11 cellular contexts compared by ENCODE assay signal in the genomic region with DNA sequence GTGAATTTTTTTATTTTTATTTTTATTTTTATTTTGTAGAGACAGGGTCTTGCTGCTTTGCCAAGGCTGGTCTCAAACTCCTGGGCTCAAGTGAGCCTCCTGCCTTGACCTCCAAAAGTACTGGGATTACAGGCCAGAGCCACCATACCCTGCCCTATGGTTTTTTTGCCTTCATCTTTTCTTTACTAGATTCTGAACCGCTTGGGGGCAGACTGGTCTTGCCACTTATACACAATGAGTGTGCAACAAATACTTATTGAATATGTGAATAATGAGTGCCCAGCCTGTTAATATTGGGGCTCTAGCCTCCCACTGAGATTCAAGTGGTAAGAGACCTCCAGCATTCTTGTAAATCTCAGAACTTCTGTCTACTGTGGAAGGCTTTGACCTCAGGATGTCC. TPM values are rescaled to one million over a fixed set of nuclear protein-coding genes. Genes with fewer than 3 reads are reported as not detected.
DNase-seq lines count a peak whose midpoint lies in the region; ATAC-seq and TF ChIP-seq lines count a peak whose summit lies in the region.
"Had no signal": no experiment of that assay in that cellular context is flagged by ENCODE, and none has a peak within 500 bp of the region (broad histone marks: within the 10 kb centered on the region; RNA-seq: fewer than 3 reads in every experiment).

No MANE protein-coding gene starts in this region.

- H3K27me3 Mint-ChIP-seq in activated T-cell treated with anti-CD3 and anti-CD28 coated beads, Interleukin-2, amount 50 U/mL, for 24 hours = no peaks in the 10 kb centered on the region
- H3K27me3 Mint-ChIP-seq in activated CD8-positive, alpha-beta T cell treated with anti-CD3 and anti-CD28 coated beads for 36 hours = no peaks in the 10 kb centered on the region

- H3K4me1 Mint-ChIP-seq in activated T-cell treated with anti-CD3 and anti-CD28 coated beads, Interleukin-2, amount 50 U/mL, for 24 hours (ENCODE audit: low read depth) = peaks cover 79% of the 10 kb centered on the region
- peaks cover 58% of the 10 kb centered on the region for H3K4me1 Mint-ChIP-seq in activated CD8-positive, alpha-beta T cell treated with anti-CD3 and anti-CD28 coated beads for 36 hours (ENCODE audit: low read depth)

- peak overlapping the region; percentile 98 for H3K27ac Mint-ChIP-seq in activated T-cell treated with anti-CD3 and anti-CD28 coated beads, Interleukin-2, amount 50 U/mL, for 24 hours
- H3K27ac Mint-ChIP-seq in activated CD8-positive, alpha-beta T cell treated with anti-CD3 and anti-CD28 coated beads for 36 hours = peak overlapping the region; percentile 98

- H3K4me3 ChIP-seq in esophagus (ENCODE audit: low read depth in 1 of 2, low read length in 2 of 2) = peak overlapping the region in 1 of 2 donors; percentile 25
- H3K4me3 ChIP-seq in thymus (ENCODE audit: low read length) = no peak overlapping the region
- no peak overlapping the region for H3K4me3 ChIP-seq in left lung

- no peak for ATAC-seq in activated CD8-positive, alpha-beta T cell treated with anti-CD3 and anti-CD28 coated beads for 36 hours
- ATAC-seq in left lung (no peak), Right ventricle myocardium inferior (no peak)

- H3K4me1 ChIP-seq in esophagus (ENCODE audit: control insufficient read depth in 2 of 2, insufficient read depth in 2 of 2, low read length in 1 of 2) (peaks cover 3 to 14% of the 10 kb centered on the region in 2 donors), thymus (ENCODE audit: control insufficient read depth, insufficient read depth, low read length) (peaks cover 17% of the 10 kb centered on the region), left lung (peaks cover 16 to 44% of the 10 kb centered on the region in 2 donors)

- no peak for DNase-seq in activated T-cell treated with anti-CD3 and anti-CD28 coated beads, Interleukin-2, amount 50 U/mL, for 24 hours
- DNase-seq in activated T-cell treated with anti-CD3 and anti-CD28 coated beads for 4 hours (no peak), left lung (no peak), Right ventricle myocardium inferior (ENCODE audit: missing footprints) (no peak), NCI-H146 (lab: John Stamatoyannopoulos, UW) (no peak)
- DNase-seq in activated CD8-positive, alpha-beta T cell treated with anti-CD3 and anti-CD28 coated beads for 36 hours = peak; percentile 34
- DNase-seq: ACHN; effector CD8-positive, alpha-beta T cell; NCI-H510A had no signal

- H3K27ac ChIP-seq in esophagus (ENCODE audit: low read depth in 2 of 2, low read length in 1 of 2) (peak overlapping the region; percentile 71 to 74), thymus (ENCODE audit: low read depth) (peak overlapping the region; percentile 33), left lung (peak overlapping the region in 1 of 2 donors; percentile 4)

- H3K9me3 ChIP-seq in esophagus (ENCODE audit: control insufficient read depth in 2 of 2, insufficient read depth in 1 of 2, low read depth in 1 of 2, low read length in 1 of 2) = no peaks in the 10 kb centered on the region
- no peaks in the 10 kb centered on the region for H3K9me3 ChIP-seq in thymus (ENCODE audit: control insufficient read depth)
- H3K9me3 ChIP-seq in left lung = no peaks in the 10 kb centered on the region

- H3K9me3 Mint-ChIP-seq in activated T-cell treated with anti-CD3 and anti-CD28 coated beads, Interleukin-2, amount 50 U/mL, for 24 hours = no peaks in the 10 kb centered on the region
- no peaks in the 10 kb centered on the region for H3K9me3 Mint-ChIP-seq in activated CD8-positive, alpha-beta T cell treated with anti-CD3 and anti-CD28 coated beads for 36 hours

- CTCF ChIA-PET in activated CD8-positive, alpha-beta T cell treated with anti-CD3 and anti-CD28 coated beads for 36 hours (lab: Charles Lee) = interaction anchor here (0.8 to 3.4 kb wide), 11 partner anchors 9 to 172 kb away, joined by 3 to 9 read pairs (median 4); no protein-coding TSS in a partner anchor

- intact Hi-C loops in activated CD8-positive, alpha-beta T cell treated with anti-CD3 and anti-CD28 coated beads for 36 hours (cut with micrococcal nuclease) = loop anchor here (5.0 to 10.0 kb wide), 4 partner anchors 109 to 339 kb away; no protein-coding TSS in a partner anchor
- intact Hi-C loops in left lung (cut with DNase I) (no loop called here), Right ventricle myocardium inferior (cut with DNase I) (loop anchor here (10.0 kb wide), 2 partner anchors 136 to 144 kb away; no protein-coding TSS in a partner anchor)

- H3K36me3 Mint-ChIP-seq in activated T-cell treated with anti-CD3 and anti-CD28 coated beads, Interleukin-2, amount 50 U/mL, for 24 hours (ENCODE audit: low read depth) = peaks cover 78% of the 10 kb centered on the region
- H3K36me3 Mint-ChIP-seq in activated CD8-positive, alpha-beta T cell treated with anti-CD3 and anti-CD28 coated beads for 36 hours (ENCODE audit: low read depth) = peaks cover 68% of the 10 kb centered on the region

- POLR2A ChIA-PET in activated CD8-positive, alpha-beta T cell treated with anti-CD3 and anti-CD28 coated beads for 36 hours (lab: Charles Lee) = interaction anchor here (0.9 to 4.5 kb wide), 8 partner anchors 8 to 117 kb away, joined by 3 to 26 read pairs (median 6); no protein-coding TSS in a partner anchor

- no peaks in the 10 kb centered on the region for H3K27me3 ChIP-seq in esophagus (ENCODE audit: control insufficient read depth in 1 of 2, insufficient read depth in 2 of 2, low read length in 2 of 2)
- no peaks in the 10 kb centered on the region for H3K27me3 ChIP-seq in thymus (ENCODE audit: control insufficient read depth, insufficient read depth)
- H3K27me3 ChIP-seq in left lung = no peaks in the 10 kb centered on the region

- no peak for TF ChIP-seq CTCF in activated CD8-positive, alpha-beta T cell treated with anti-CD3 and anti-CD28 coated beads for 36 hours (IDR thresholded peaks at IDR 0.05)
- no peak for TF ChIP-seq CTCF in left lung (IDR thresholded peaks at IDR 0.05)

- H3K36me3 ChIP-seq in esophagus (ENCODE audit: control insufficient read depth in 2 of 2, insufficient read depth in 2 of 2, low read length in 1 of 2) = peaks cover 0 to 7% of the 10 kb centered on the region in 2 donors
- H3K36me3 ChIP-seq in thymus (ENCODE audit: control insufficient read depth, insufficient read depth) = peaks cover 10% of the 10 kb centered on the region
- no peaks in the 10 kb centered on the region for H3K36me3 ChIP-seq in left lung

- WGBS in esophagus, 2 donors = 49 to 54% methylated on average over 1 of the region's 1 CpG
- 83% methylated on average over 1 of the region's 1 CpG for WGBS in thymus

- H3K4me3 Mint-ChIP-seq in activated T-cell treated with anti-CD3 and anti-CD28 coated beads, Interleukin-2, amount 50 U/mL, for 24 hours = peak overlapping the region; percentile 87
- peak overlapping the region; percentile 94 for H3K4me3 Mint-ChIP-seq in activated CD8-positive, alpha-beta T cell treated with anti-CD3 and anti-CD28 coated beads for 36 hours

RNA-seq across cellular contexts. Expression of a gene that starts 3.9 kb away (rescaled TPM):
- 10 to 100 TPM; 68.3 to 69.7 TPM for total RNA-seq in activated CD8-positive, alpha-beta T cell treated with anti-CD3 and anti-CD28 coated beads for 36 hours
- polyA plus RNA-seq in esophagus (10 to 100 TPM; 55.2 to 72.3 TPM), thymus (31.4 TPM)
- total RNA-seq in left lung (10 to 100 TPM; 37.6 to 43.5 TPM), Right ventricle myocardium inferior (32.9 TPM)

Comparison
In these comparisons a context has a peak if more than half of its experiments do, and no peak if none do; other contexts are left out.
1. intact Hi-C loops: an anchor here in activated CD8-positive, alpha-beta T cell treated with anti-CD3 and anti-CD28 coated beads for 36 hours (5.0 to 10.0 kb wide) and Right ventricle myocardium inferior (10.0 kb wide); none called in left lung.